ENCODE assay signal across 20 cellular contexts in genomic region chr5:37494756-37495155, GRCh38.
DNase-seq lines count a peak whose midpoint lies in the region; ATAC-seq, FAIRE-seq and TF ChIP-seq lines count a peak whose summit lies in the region.
"Had no signal": no experiment of that assay in that cellular context is flagged by ENCODE, and none has a peak within 500 bp of the region (broad histone marks: within the 10 kb centered on the region; RNA-seq: fewer than 3 reads in every experiment).

No MANE protein-coding gene starts in this region.

- H3K36me3 ChIP-seq in IMR-90 (ENCODE audit: control insufficient read depth, insufficient read depth, low read length): 0 out of 2 replicates have a peak, but pooled peaks cover 2% of the 10 kb centered on the region
- H3K36me3 ChIP-seq in ascending aorta: peaks cover 0 to 3% of the 10 kb centered on the region in 2 donors
- peaks cover 0 to 3% of the 10 kb centered on the region in 2 experiments for H3K36me3 ChIP-seq in keratinocyte (ENCODE audit: control insufficient read depth in 2 of 2, extremely low read depth in 1 of 2, insufficient read depth in 2 of 2, low read length in 2 of 2)
- H3K36me3 ChIP-seq: brain microvascular endothelial cell had no signal

- H3K4me1 Mint-ChIP-seq in activated naive CD8-positive, alpha-beta T cell treated with anti-CD3 and anti-CD28 coated beads, Interleukin-2, amount 50 U/mL, for 24 hours: no peaks in the 10 kb centered on the region
- no peaks in the 10 kb centered on the region for H3K4me1 Mint-ChIP-seq in mesothelial cell of epicardium
- H3K4me1 Mint-ChIP-seq: activated B cell treated with CpG ODN at 0.5 μM for 24 hours had no signal

- FAIRE-seq in A549 (lab: Jason Lieb, UNC): no peak
- no peak for FAIRE-seq in keratinocyte (lab: Jason Lieb, UNC)
- FAIRE-seq: GM19239 had no signal

- H3K79me1 ChIP-seq in IMR-90 (ENCODE audit: low read depth in 1 of 2, low read length in 2 of 2): peaks cover 3 to 13% of the 10 kb centered on the region in 2 experiments; a peak in 1 of 4 replicates

- H3K9me3 ChIP-seq in A549 (no peaks in the 10 kb centered on the region), IMR-90 (ENCODE audit: control insufficient read depth, insufficient read depth, low read length) (no peaks in the 10 kb centered on the region), ascending aorta (no peaks in the 10 kb centered on the region), keratinocyte (ENCODE audit: control insufficient read depth, low read depth, low read length) (no peaks in the 10 kb centered on the region)
- H3K9me3 ChIP-seq: heart left ventricle had no signal

- peaks cover 41% of the 10 kb centered on the region for H3K36me3 Mint-ChIP-seq in activated naive CD8-positive, alpha-beta T cell treated with anti-CD3 and anti-CD28 coated beads, Interleukin-2, amount 50 U/mL, for 24 hours (ENCODE audit: low read depth)
- H3K36me3 Mint-ChIP-seq in mesothelial cell of epicardium: peaks cover 22% of the 10 kb centered on the region

- H4K91ac ChIP-seq in IMR-90 (ENCODE audit: insufficient read depth, low read depth, low read length): peak overlapping the region; percentile 33; the same call in 1 of the 2 replicates

- no peaks in the 10 kb centered on the region for H3K27me3 Mint-ChIP-seq in activated naive CD8-positive, alpha-beta T cell treated with anti-CD3 and anti-CD28 coated beads, Interleukin-2, amount 50 U/mL, for 24 hours
- H3K27me3 Mint-ChIP-seq in mesothelial cell of epicardium (ENCODE audit: low read depth): no peaks in the 10 kb centered on the region
- H3K27me3 Mint-ChIP-seq: activated B cell treated with CpG ODN at 0.5 μM for 24 hours; activated CD8-positive, alpha-beta memory T cell treated with anti-CD3 and anti-CD28 coated beads, Interleukin-2, amount 10 ng/mL, durations not matched to agents 7 days and 5 days; progenitor cell of endocrine pancreas had no signal

- H2AFZ ChIP-seq in IMR-90 (replicated peaks; ENCODE audit: low read length, poor library complexity): no peak overlapping the region
- H2AFZ ChIP-seq in keratinocyte (ENCODE audit: control insufficient read depth, low read length): no peak overlapping the region

- no peak overlapping the region for H2BK15ac ChIP-seq in IMR-90 (ENCODE audit: low read depth, low read length)

- no peak overlapping the region for H3K4me3 Mint-ChIP-seq in activated naive CD8-positive, alpha-beta T cell treated with anti-CD3 and anti-CD28 coated beads, Interleukin-2, amount 50 U/mL, for 24 hours
- H3K4me3 Mint-ChIP-seq in mesothelial cell of epicardium: no peak overlapping the region
- H3K4me3 Mint-ChIP-seq: activated B cell treated with CpG ODN at 0.5 μM for 24 hours; activated CD8-positive, alpha-beta memory T cell treated with anti-CD3 and anti-CD28 coated beads, Interleukin-2, amount 10 ng/mL, durations not matched to agents 7 days and 5 days had no signal

- no TSS peak for BruUV-seq in IMR-90 (replicated peaks; lab: Mats Ljungman, UMichigan)

- no peak overlapping the region; the same call in 1 of the 2 replicates for H4K5ac ChIP-seq in IMR-90 (ENCODE audit: low read depth, low read length)

- H2AK5ac ChIP-seq in IMR-90 (ENCODE audit: low read depth, low read length): no peak overlapping the region

- no peak for TF ChIP-seq POLR2A in A549 (IDR thresholded peaks at IDR 0.05; ENCODE audit: low read length)
- no peak for TF ChIP-seq POLR2A in IMR-90 (IDR thresholded peaks at IDR 0.05; ENCODE audit: low read depth, low read length)

- H3K79me2 ChIP-seq in keratinocyte (ENCODE audit: control insufficient read depth, insufficient read depth, low read length): no peaks in the 10 kb centered on the region

- no peak overlapping the region for H3K9ac ChIP-seq in IMR-90 (ENCODE audit: low read depth, low read length)
- no peak overlapping the region for H3K9ac ChIP-seq in keratinocyte (ENCODE audit: control insufficient read depth, extremely low read depth, insufficient read depth, low read length)

- H2BK20ac ChIP-seq in IMR-90 (ENCODE audit: low read depth, low read length): peak overlapping the region; percentile 8; the same call in 1 of the 2 replicates

- intact Hi-C loops in IMR-90 (cut with micrococcal nuclease): loop anchor here (1.0 kb wide), 1 partner anchor 699 kb away; no protein-coding TSS in a partner anchor
- intact Hi-C loops in ascending aorta (cut with DNase I): no loop called here

- no peak overlapping the region for H2AK9ac ChIP-seq in IMR-90 (replicated peaks; ENCODE audit: low read depth, low read length, poor library complexity)

- H3K27ac ChIP-seq in A549 (no peak overlapping the region), IMR-90 (ENCODE audit: insufficient read depth, low read length) (no peak overlapping the region), ascending aorta (peak overlapping the region; percentile 8 to 34), keratinocyte (ENCODE audit: control insufficient read depth, insufficient read depth, low read length) (peak overlapping the region; percentile 5)
- H3K27ac ChIP-seq: brain microvascular endothelial cell had no signal

- DNase-seq in A549 (ENCODE audit: low read depth in 1 of 2, low spot score in 1 of 2) (peak in 1 of 2 experiments; percentile 17), IMR-90 (no peak), ascending aorta (ENCODE audit: low spot score in 2 of 2) (no peak), keratinocyte (ENCODE audit: low read depth, low spot score) (no peak), mesothelial cell of epicardium (ENCODE audit: low spot score in 2 of 2, unreplicated experiment in 2 of 2) (no peak), NCI-H1048 (lab: John Stamatoyannopoulos, UW) (no peak)
- no peak for DNase-seq in activated naive CD8-positive, alpha-beta T cell treated with anti-CD3 and anti-CD28 coated beads, Interleukin-2, amount 50 U/mL, for 24 hours
- DNase-seq: activated B cell treated with CpG ODN at 0.5 μM for 24 hours; activated CD8-positive, alpha-beta memory T cell treated with anti-CD3 and anti-CD28 coated beads, Interleukin-2, amount 10 ng/mL, durations not matched to agents 7 days and 5 days; activated gamma-delta T cell treated with Interleukin-2 at 50 U/mL for 16 hours; effector CD8-positive, alpha-beta T cell; heart left ventricle; NCI-H146; NCI-H510A treated with DMSO at 0.1 percent for 48 hours; stimulated activated CD4-positive, alpha-beta T cell treated with anti-CD3 and anti-CD28 coated beads, Interleukin-1b, Interleukin-23, amount 100 ng/mL, for 48 hours; trophoblast cell had no signal

- ATAC-seq in A549 (no peak), IMR-90 (ENCODE audit: low read depth) (no peak), GM21423 (IDR thresholded peaks at IDR 0.05; ENCODE audit: unreplicated experiment) (no peak)
- ATAC-seq in activated naive CD8-positive, alpha-beta T cell treated with anti-CD3 and anti-CD28 coated beads, Interleukin-2, amount 50 U/mL, for 24 hours: no peak
- ATAC-seq: activated CD8-positive, alpha-beta memory T cell treated with anti-CD3 and anti-CD28 coated beads, Interleukin-2, amount 10 ng/mL, durations not matched to agents 7 days and 5 days had no signal

- POLR2A ChIA-PET in A549 (lab: Yijun Ruan, JAX): no interaction called here
- POLR2A ChIA-PET in IMR-90 (lab: Charles Lee; ENCODE audit: unreplicated experiment): no interaction called here

- H4K20me1 ChIP-seq in IMR-90 (ENCODE audit: insufficient read depth, low read length): peaks cover 4% of the 10 kb centered on the region; the same call in 1 of the 2 replicates
- H4K20me1 ChIP-seq in keratinocyte (ENCODE audit: control insufficient read depth, extremely low read depth, insufficient read depth, low read length): no peaks in the 10 kb centered on the region

- no peak overlapping the region for H3K14ac ChIP-seq in IMR-90 (replicated peaks; ENCODE audit: low read depth, low read length)

- no peak overlapping the region for H3K27ac Mint-ChIP-seq in activated naive CD8-positive, alpha-beta T cell treated with anti-CD3 and anti-CD28 coated beads, Interleukin-2, amount 50 U/mL, for 24 hours
- H3K27ac Mint-ChIP-seq in mesothelial cell of epicardium: no peak overlapping the region
- H3K27ac Mint-ChIP-seq: activated B cell treated with CpG ODN at 0.5 μM for 24 hours; activated CD8-positive, alpha-beta memory T cell treated with anti-CD3 and anti-CD28 coated beads, Interleukin-2, amount 10 ng/mL, durations not matched to agents 7 days and 5 days; progenitor cell of endocrine pancreas had no signal

- no peaks in the 10 kb centered on the region for H3K27me3 ChIP-seq in IMR-90 (ENCODE audit: control insufficient read depth, insufficient read depth, low read length)
- no peaks in the 10 kb centered on the region for H3K27me3 ChIP-seq in ascending aorta
- no peaks in the 10 kb centered on the region for H3K27me3 ChIP-seq in keratinocyte (ENCODE audit: control insufficient read depth, extremely low read depth, insufficient read depth, low read length)
- H3K27me3 ChIP-seq: brain microvascular endothelial cell, heart left ventricle had no signal

- H3K18ac ChIP-seq in IMR-90 (ENCODE audit: low read depth, low read length): peak overlapping the region; percentile 27; the same call in 1 of the 2 replicates

- H2BK120ac ChIP-seq in IMR-90 (ENCODE audit: low read depth, low read length): no peak overlapping the region

- in situ Hi-C loops in IMR-90 (cut with MboI; ENCODE audit: low sequenced_read_pairs): no loop called here

- peaks cover 5% of the 10 kb centered on the region; the same call in 1 of the 2 replicates for H3K9me1 ChIP-seq in IMR-90 (ENCODE audit: insufficient read depth, low read length)
- no peaks in the 10 kb centered on the region for H3K9me1 ChIP-seq in keratinocyte (ENCODE audit: control insufficient read depth, extremely low read depth, insufficient read depth, low read length)

- no peak overlapping the region for H3K4ac ChIP-seq in IMR-90 (ENCODE audit: low read depth, low read length)

- H3K4me1 ChIP-seq in A549: peaks cover 19% of the 10 kb centered on the region
- H3K4me1 ChIP-seq in IMR-90 (ENCODE audit: control insufficient read depth, insufficient read depth, low read length): peaks cover 4% of the 10 kb centered on the region; the same call in 1 of the 2 replicates
- peaks cover 0 to 5% of the 10 kb centered on the region in 2 donors for H3K4me1 ChIP-seq in ascending aorta
- H3K4me1 ChIP-seq in keratinocyte (ENCODE audit: control insufficient read depth, extremely low read depth, insufficient read depth, low read length): peaks cover 28% of the 10 kb centered on the region

- H3K4me3 ChIP-seq in A549 (no peak overlapping the region), IMR-90 (ENCODE audit: insufficient read depth, low read depth, low read length) (no peak overlapping the region), ascending aorta (no peak overlapping the region), keratinocyte (ENCODE audit: control insufficient read depth in 2 of 3, extremely low read depth in 1 of 3, insufficient read depth in 2 of 3, low read depth in 1 of 3, low read length in 3 of 3) (no peak overlapping the region)
- H3K4me3 ChIP-seq: heart left ventricle had no signal

- H2BK5ac ChIP-seq in IMR-90 (ENCODE audit: low read depth, low read length, poor library complexity, severe bottlenecking): peak overlapping the region; percentile 95

- H3K4me2 ChIP-seq in A549 (peak overlapping the region; percentile 34), IMR-90 (ENCODE audit: low read depth, low read length) (no peak overlapping the region), keratinocyte (ENCODE audit: control insufficient read depth, extremely low read depth, insufficient read depth, low read depth, low read length) (no peak overlapping the region)

- TF ChIP-seq CTCF in A549 (IDR thresholded peaks at IDR 0.05): no peak
- TF ChIP-seq CTCF in IMR-90 (conservative IDR thresholded peaks at IDR 0.05; ENCODE audit: low read depth, low read length): no peak
- no peak for TF ChIP-seq CTCF in ascending aorta (IDR thresholded peaks at IDR 0.05)
- TF ChIP-seq CTCF in keratinocyte (optimal IDR thresholded peaks at IDR 0.05 in 1 of 3, IDR thresholded peaks at IDR 0.05 in 1 of 3, conservative IDR thresholded peaks at IDR 0.05 in 1 of 3; ENCODE audit: extremely low read depth in 1 of 3, insufficient read depth in 2 of 3, low read length in 3 of 3): no peak
- no peak for TF ChIP-seq CTCF in mesothelial cell of epicardium (IDR thresholded peaks at IDR 0.05; ENCODE audit: unreplicated experiment)

- CTCF ChIA-PET in A549 (lab: Yijun Ruan, JAX) (interaction anchor here (0.6 to 0.9 kb wide), 2 partner anchors 342 to 694 kb away, joined by 3 to 4 read pairs; no protein-coding TSS in a partner anchor), IMR-90 (lab: Yijun Ruan, JAX) (interaction anchor here (0.6 to 1.3 kb wide), 3 partner anchors 342 to 698 kb away, joined by 3 read pairs; no protein-coding TSS in a partner anchor)

- dilution Hi-C loops in IMR-90 (cut with HindIII; ENCODE audit: low sequenced_read_pairs, unreplicated experiment) (no loop called here), keratinocyte (cut with MboI; ENCODE audit: extremely low pct_ligation_motif_present, low sequenced_read_pairs) (no loop called here)

- H3K23ac ChIP-seq in IMR-90 (ENCODE audit: low read depth, low read length): no peak overlapping the region

- no peak for TF ChIP-seq EP300 in A549 (IDR thresholded peaks at IDR 0.05)

- no peak for TF ChIP-seq RAD21 in A549 (conservative IDR thresholded peaks at IDR 0.05 in 1 of 2, IDR thresholded peaks at IDR 0.05 in 1 of 2)
- no peak for TF ChIP-seq RAD21 in IMR-90 (IDR thresholded peaks at IDR 0.05; ENCODE audit: low read length)

- no peaks in the 10 kb centered on the region for H3K9me3 Mint-ChIP-seq in activated naive CD8-positive, alpha-beta T cell treated with anti-CD3 and anti-CD28 coated beads, Interleukin-2, amount 50 U/mL, for 24 hours
- H3K9me3 Mint-ChIP-seq in mesothelial cell of epicardium: peaks cover 4% of the 10 kb centered on the region
- H3K9me3 Mint-ChIP-seq: activated B cell treated with CpG ODN at 0.5 μM for 24 hours had no signal

- no peak overlapping the region for H4K8ac ChIP-seq in IMR-90 (ENCODE audit: low read depth in 2 of 2, low read length in 2 of 2)

- H3K56ac ChIP-seq in IMR-90 (ENCODE audit: extremely low read depth, insufficient read depth, low read length): 0 out of 2 replicates have a peak overlapping the region, but pooled peaks have one; percentile 6

Comparison
In these comparisons a context has a peak if more than half of its experiments do, and no peak if none do; other contexts are left out.
1. H3K27ac ChIP-seq: peak in ascending aorta (2 of 2) and keratinocyte (single experiment); none in A549 (0 of 2) and IMR-90 (single experiment).